In the genomic region with DNA sequence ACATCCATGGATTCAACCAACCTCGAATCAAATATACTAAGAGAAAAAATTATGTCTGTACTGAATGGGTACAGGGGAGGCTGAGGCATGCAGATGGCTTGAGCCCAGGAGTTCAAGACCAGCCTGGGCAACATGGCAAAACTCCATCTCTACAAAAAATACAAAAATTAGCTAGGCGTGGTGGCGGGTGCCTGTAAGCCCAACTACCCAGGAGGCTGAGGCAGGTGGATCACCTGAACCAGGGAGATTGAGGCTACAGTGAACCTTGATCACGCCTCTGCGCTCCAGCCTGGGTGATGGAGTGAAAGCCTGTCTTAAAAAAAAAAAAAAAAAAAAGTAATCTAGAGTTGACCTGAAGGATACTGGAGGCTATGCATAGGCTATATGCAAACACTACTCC, we compare ENCODE assay signal across 17 cellular contexts.
"Had no signal": no experiment of that assay in that cellular context is flagged by ENCODE, and none has a peak within 500 bp of the region (broad histone marks: within the 10 kb centered on the region; RNA-seq: fewer than 3 reads in every experiment).

No MANE protein-coding gene starts in this region.

- H3K27me3 ChIP-seq: SJSA1 had no signal

- DNase-seq: KBM-7, MM.1S, NCI-H1092 treated with DMSO at 0.1 percent for 48 hours, NCI-H1436, NCI-H187, NCI-H2081 treated with DMSO at 0.1 percent for 48 hours, NCI-H2171, NCI-H226, NCI-H446, NCI-H524 treated with DMSO at 0.1 percent for 48 hours, NCI-H69, NCI-H774, Right ventricle myocardium superior, RPMI8226, SIG-M5 had no signal

- H3K9me3 ChIP-seq: SJSA1 had no signal

- H3K27ac ChIP-seq: SJSA1, SK-N-MC had no signal
